Comparison of ENCODE assay signal across 9 cellular contexts in the genomic region with DNA sequence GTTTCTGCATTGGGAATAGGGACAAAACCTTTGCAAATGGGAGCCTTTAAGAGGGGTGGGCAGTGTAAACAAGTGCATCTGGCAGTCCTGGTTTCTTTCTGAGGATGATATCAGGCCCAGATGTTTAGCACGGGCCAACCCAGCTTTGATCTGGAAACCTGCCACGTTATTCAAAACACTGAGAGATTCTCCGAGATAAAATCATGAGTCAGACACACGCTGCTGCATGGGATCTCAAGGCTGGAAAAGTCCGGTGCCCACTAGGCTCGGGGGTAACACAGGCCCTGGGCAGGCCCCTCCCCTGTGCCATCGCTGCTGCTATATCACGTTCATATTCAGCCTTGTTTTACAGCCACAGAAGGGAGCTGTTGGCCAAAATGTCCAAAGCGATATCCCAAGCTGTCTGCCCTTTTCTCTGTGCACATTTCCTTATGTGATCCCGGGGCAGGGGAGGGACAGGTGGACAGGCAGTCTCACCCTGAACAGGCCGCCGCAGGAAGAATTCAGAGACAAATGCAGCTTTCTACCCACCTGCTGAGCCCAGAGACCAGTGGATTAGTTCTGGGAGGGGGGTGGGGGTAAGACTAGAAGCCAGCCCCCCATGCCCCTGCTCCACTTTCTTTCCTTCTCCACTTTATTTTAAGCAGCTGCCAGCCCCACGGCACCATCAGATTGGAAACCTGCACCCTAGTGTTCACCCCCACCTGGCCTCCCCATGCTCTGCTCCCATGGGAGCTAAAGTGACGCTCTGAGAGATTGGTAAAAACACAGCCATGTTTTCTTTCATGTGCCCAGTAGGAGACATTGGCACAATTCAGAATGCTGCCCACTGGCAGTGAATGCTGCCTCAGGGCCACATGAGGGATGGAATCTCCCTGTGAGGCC.
A peak's percentile ranks its signal among the peaks of the same experiment; 100 is the strongest.
DNase-seq lines count a peak whose midpoint lies in the region; ATAC-seq, FAIRE-seq and TF ChIP-seq lines count a peak whose summit lies in the region.
"Had no signal": no experiment of that assay in that cellular context is flagged by ENCODE, and none has a peak within 500 bp of the region (broad histone marks: within the 10 kb centered on the region; RNA-seq: fewer than 3 reads in every experiment).

No MANE protein-coding gene starts in this region.

- H3K4me3 ChIP-seq in K562 (no peak overlapping the region), transverse colon (no peak overlapping the region)

- no peak overlapping the region for H2AFZ ChIP-seq in K562 (ENCODE audit: low read depth, low read length)

- POLR2A ChIA-PET in K562 (lab: Yijun Ruan, JAX), result no interaction called here

- peaks cover 4% of the 10 kb centered on the region for H3K9me1 ChIP-seq in K562 (ENCODE audit: control insufficient read depth, insufficient read depth, low read length)

- H3K27ac ChIP-seq in K562 (ENCODE audit: extremely low read depth, low read depth, low read length) (no peak overlapping the region), transverse colon (peak overlapping the region; percentile 24 to 49 (median 48))

- FAIRE-seq in K562 (lab: Jason Lieb, UNC), result no peak
- FAIRE-seq: A204.1 had no signal

- H3K36me3 ChIP-seq in K562 (ENCODE audit: control insufficient read depth, insufficient read depth, low read length) (peaks cover 55% of the 10 kb centered on the region), transverse colon (no peaks in the 10 kb centered on the region)

- H3K27me3 ChIP-seq in K562 (ENCODE audit: control insufficient read depth in 2 of 2, insufficient read depth in 2 of 2, low read length in 2 of 2) (no peaks in the 10 kb centered on the region), transverse colon (no peaks in the 10 kb centered on the region)

- H4K20me1 ChIP-seq in K562 (replicated peaks; ENCODE audit: control insufficient read depth, insufficient read depth, low read length), result 0 out of 2 replicates have a peak, but pooled peaks cover 4% of the 10 kb centered on the region

- H3K4me1 ChIP-seq in K562 (replicated peaks in 1 of 2; ENCODE audit: control insufficient read depth in 2 of 2, insufficient read depth in 2 of 2, low read length in 2 of 2) (peaks cover 4 to 15% of the 10 kb centered on the region in 2 experiments; a peak in 3 of 5 replicates), transverse colon (peaks cover 11 to 18% (median 14%) of the 10 kb centered on the region in 4 donors)

- DNase-seq in DMS53 (lab: John Stamatoyannopoulos, UW) (peak; percentile 36), DMS53 treated with DMSO at 0.1 percent for 48 hours (lab: John Stamatoyannopoulos, UW; ENCODE audit: unreplicated experiment) (no peak), K562 (ENCODE audit: extremely low read depth in 1 of 4, low spot score in 3 of 4) (peak in 1 of 4 experiments; percentile 11), iris pigment epithelial cell (ENCODE audit: low read depth) (peak; percentile 70), transverse colon (peak; percentile 21), kidney tubule cell (ENCODE audit: low spot score) (no peak), iPS-NIHi7 (ENCODE audit: extremely low spot score) (no peak), GF-D8 (lab: John Stamatoyannopoulos, UW) (no peak)

- TF ChIP-seq CTCF in K562 (IDR thresholded peaks at IDR 0.05 in 2 of 3, conservative IDR thresholded peaks at IDR 0.05 in 1 of 3; ENCODE audit: insufficient read depth in 2 of 3, low read depth in 1 of 3, low read length in 3 of 3) (no peak), transverse colon (IDR thresholded peaks at IDR 0.05) (no peak)

- no peak for TF ChIP-seq RAD21 in K562 (CRISPR knock-in tag; conservative IDR thresholded peaks at IDR 0.05 in 1 of 2, IDR thresholded peaks at IDR 0.05 in 1 of 2)

- TF ChIP-seq POLR2A in K562 (conservative IDR thresholded peaks at IDR 0.05), result no peak
- TF ChIP-seq POLR2A in transverse colon (IDR thresholded peaks at IDR 0.05), result no peak

- in situ Hi-C loops in K562 (cut with MboI) (no loop called here), transverse colon (cut with MboI; ENCODE audit: low pct_ligation_motif_present in 1 of 4, low pct_unique_long_range_greater_than_20kb in 1 of 4, low sequenced_read_pairs in 3 of 4) (no loop called here)

- peak overlapping the region in 1 of 2 experiments; percentile 71; a peak in 1 of 4 replicates for H3K9ac ChIP-seq in K562 (ENCODE audit: insufficient read depth in 1 of 2, low read depth in 2 of 2, low read length in 2 of 2)

- 61% methylated on average over 14 of the region's 14 CpGs for WGBS in K562 (ENCODE audit: insufficient coverage, low coverage, missing lambda C conversion rate)
- 42% methylated on average over 14 of the region's 14 CpGs; no CpG with 5 or more reads in 1 of the 2 donors for WGBS in transverse colon (ENCODE audit: low coverage in 1 of 2), 2 donors

- no peak for TF ChIP-seq EP300 in K562 (IDR thresholded peaks at IDR 0.05; ENCODE audit: low read length)
- no peak for TF ChIP-seq EP300 in transverse colon (IDR thresholded peaks at IDR 0.05; ENCODE audit: low read depth)

- intact Hi-C loops in K562 (cut with micrococcal nuclease) (no loop called here), transverse colon (cut with DNase I; ENCODE audit: low total_unique reads) (no loop called here)

- CTCF ChIA-PET in K562 (lab: Yijun Ruan, JAX; ENCODE audit: low intra/inter-chr PET ratio), result interaction anchor here (0.6 kb wide), 1 partner anchor 293 kb away, joined by 3 read pairs; no protein-coding TSS in a partner anchor

- H3K9me3 ChIP-seq in K562 (replicated peaks; ENCODE audit: control insufficient read depth, insufficient read depth, low read depth, low read length) (no peaks in the 10 kb centered on the region), transverse colon (no peaks in the 10 kb centered on the region)

- H3K79me2 ChIP-seq in K562 (ENCODE audit: control insufficient read depth, insufficient read depth, low read length), result no peaks in the 10 kb centered on the region

- no TSS peak for BruUV-seq in K562 (replicated peaks; lab: Mats Ljungman, UMichigan)

- ATAC-seq in K562, result no peak

- no peak overlapping the region for H3K4me2 ChIP-seq in K562 (ENCODE audit: insufficient read depth, low read length)

TF ChIP-seq in K562, 482 proteins besides CTCF, POLR2A, EP300 and RAD21:
- TF ChIP-seq ATF1 (CRISPR knock-in tag; IDR thresholded peaks at IDR 0.05), result no peak
- TF ChIP-seq ATF1 (tag; IDR thresholded peaks at IDR 0.05), result no peak
- 0 out of 2 replicates have a peak, but pooled peaks have one; percentile 24 for TF ChIP-seq JUN (IDR thresholded peaks at IDR 0.05; ENCODE audit: borderline replicate concordance, low read depth, low read length)
- TF ChIP-seq JUN (CRISPR knock-in tag; IDR thresholded peaks at IDR 0.05; ENCODE audit: borderline replicate concordance), result no peak
- TF ChIP-seq FOSL1 (tag; conservative IDR thresholded peaks at IDR 0.05), result peak; percentile 81
- 0 out of 2 replicates have a peak, but pooled peaks have one; percentile 28 for TF ChIP-seq NFIC (IDR thresholded peaks at IDR 0.05)
- TF ChIP-seq, protein P1, sequence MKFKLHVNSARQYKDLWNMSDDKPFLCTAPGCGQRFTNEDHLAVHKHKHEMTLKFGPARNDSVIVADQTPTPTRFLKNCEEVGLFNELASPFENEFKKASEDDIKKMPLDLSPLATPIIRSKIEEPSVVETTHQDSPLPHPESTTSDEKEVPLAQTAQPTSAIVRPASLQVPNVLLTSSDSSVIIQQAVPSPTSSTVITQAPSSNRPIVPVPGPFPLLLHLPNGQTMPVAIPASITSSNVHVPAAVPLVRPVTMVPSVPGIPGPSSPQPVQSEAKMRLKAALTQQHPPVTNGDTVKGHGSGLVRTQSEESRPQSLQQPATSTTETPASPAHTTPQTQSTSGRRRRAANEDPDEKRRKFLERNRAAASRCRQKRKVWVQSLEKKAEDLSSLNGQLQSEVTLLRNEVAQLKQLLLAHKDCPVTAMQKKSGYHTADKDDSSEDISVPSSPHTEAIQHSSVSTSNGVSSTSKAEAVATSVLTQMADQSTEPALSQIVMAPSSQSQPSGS (CRISPR knock-in tag; IDR thresholded peaks at IDR 0.05), result no peak
- no peak for TF ChIP-seq E2F6 (IDR thresholded peaks at IDR 0.05; ENCODE audit: borderline replicate concordance in 1 of 2, extremely low read depth in 1 of 2, insufficient read depth in 1 of 2, insufficient read length in 1 of 2, low read depth in 1 of 2, low read length in 1 of 2, poor library complexity in 1 of 2, severe bottlenecking in 1 of 2)
- peak; percentile 10 for TF ChIP-seq FOS (IDR thresholded peaks at IDR 0.05; ENCODE audit: extremely low read depth, insufficient read length)
- 0 out of 2 replicates have a peak, but pooled peaks have one; percentile 35 for TF ChIP-seq SMARCE1 (IDR thresholded peaks at IDR 0.05)
- peak; percentile 23; the same call in 1 of the 2 replicates for TF ChIP-seq TEAD4 (IDR thresholded peaks at IDR 0.05; ENCODE audit: low read length)
- no peak for TF ChIP-seq TEAD4 (CRISPR knock-in tag; IDR thresholded peaks at IDR 0.05; ENCODE audit: borderline replicate concordance)
- TF ChIP-seq CBFA2T2 (conservative IDR thresholded peaks at IDR 0.05), result 0 out of 2 replicates have a peak, but pooled peaks have one; percentile 8
- TF ChIP-seq, protein P2, sequence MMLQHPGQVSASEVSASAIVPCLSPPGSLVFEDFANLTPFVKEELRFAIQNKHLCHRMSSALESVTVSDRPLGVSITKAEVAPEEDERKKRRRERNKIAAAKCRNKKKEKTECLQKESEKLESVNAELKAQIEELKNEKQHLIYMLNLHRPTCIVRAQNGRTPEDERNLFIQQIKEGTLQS (IDR thresholded peaks at IDR 0.05), result peak; percentile 31; the same call in 1 of the 2 replicates
- TF ChIP-seq, protein P2 (CRISPR knock-in tag; conservative IDR thresholded peaks at IDR 0.05), result no peak
- TF ChIP-seq JUND (IDR thresholded peaks at IDR 0.05; ENCODE audit: borderline replicate concordance, low read depth, low read length), result 0 out of 2 replicates have a peak, but pooled peaks have one; percentile 24
- TF ChIP-seq JUND (tag; IDR thresholded peaks at IDR 0.05; ENCODE audit: borderline replicate concordance, low read depth, low read length), result 0 out of 3 replicates have a peak, but pooled peaks have one; percentile 22
- peak; percentile 24; the same call in 1 of the 2 replicates for TF ChIP-seq ARID1B (IDR thresholded peaks at IDR 0.05)

Comparison
In these comparisons a context has a peak if more than half of its experiments do, and no peak if none do; other contexts are left out.
1. DNase-seq: peak in DMS53 (single experiment), iris pigment epithelial cell (single experiment) and transverse colon (single experiment); none in DMS53 treated with DMSO at 0.1 percent for 48 hours (single experiment), kidney tubule cell (single experiment), iPS-NIHi7 (single experiment) and GF-D8 (single experiment).